10 cellular contexts compared by ENCODE assay signal in genomic region chr14:92897922-92898599, GRCh38. TPM values are rescaled to one million over a fixed set of nuclear protein-coding genes. Genes with fewer than 3 reads are reported as not detected.
DNase-seq lines count a peak whose midpoint lies in the region; ATAC-seq and TF ChIP-seq lines count a peak whose summit lies in the region.
"Had no signal": no experiment of that assay in that cellular context is flagged by ENCODE, and none has a peak within 500 bp of the region (broad histone marks: within the 10 kb centered on the region; RNA-seq: fewer than 3 reads in every experiment).

No MANE protein-coding gene starts in this region.

- H3K79me1 ChIP-seq in IMR-90 (ENCODE audit: low read depth in 1 of 2, low read length in 2 of 2), result no peaks in the 10 kb centered on the region

- no peak overlapping the region for H2AFZ ChIP-seq in IMR-90 (replicated peaks; ENCODE audit: low read length, poor library complexity)

- TF ChIP-seq CTCF in IMR-90 (conservative IDR thresholded peaks at IDR 0.05; ENCODE audit: low read depth, low read length), result no peak
- no peak for TF ChIP-seq CTCF in colonic mucosa (IDR thresholded peaks at IDR 0.05)
- TF ChIP-seq CTCF in heart right ventricle (IDR thresholded peaks at IDR 0.05), result no peak

- H4K20me1 ChIP-seq in IMR-90 (ENCODE audit: insufficient read depth, low read length), result 0 out of 2 replicates have a peak, but pooled peaks cover 4% of the 10 kb centered on the region

- CTCF ChIA-PET in IMR-90 (lab: Yijun Ruan, JAX), result no interaction called here

- H4K8ac ChIP-seq in IMR-90 (ENCODE audit: low read depth in 2 of 2, low read length in 2 of 2), result no peak overlapping the region

- H2AK9ac ChIP-seq in IMR-90 (replicated peaks; ENCODE audit: low read depth, low read length, poor library complexity), result peak overlapping the region; percentile 23

- H3K23ac ChIP-seq in IMR-90 (ENCODE audit: low read depth, low read length), result no peak overlapping the region

- H3K4me3 ChIP-seq in IMR-90 (ENCODE audit: insufficient read depth, low read depth, low read length) (no peak overlapping the region), colonic mucosa (no peak overlapping the region), heart right ventricle (no peak overlapping the region)
- H3K4me3 ChIP-seq: left lung had no signal

- H3K4me2 ChIP-seq in IMR-90 (ENCODE audit: low read depth, low read length), result no peak overlapping the region

- no peak overlapping the region for H3K56ac ChIP-seq in IMR-90 (ENCODE audit: extremely low read depth, insufficient read depth, low read length)

- no peak overlapping the region for H2BK15ac ChIP-seq in IMR-90 (ENCODE audit: low read depth, low read length)

- no peak overlapping the region for H4K91ac ChIP-seq in IMR-90 (ENCODE audit: insufficient read depth, low read depth, low read length)

- H3K9me3 ChIP-seq in IMR-90 (ENCODE audit: control insufficient read depth, insufficient read depth, low read length), result no peaks in the 10 kb centered on the region
- no peaks in the 10 kb centered on the region for H3K9me3 ChIP-seq in colonic mucosa
- peaks cover 0 to 24% (median 5%) of the 10 kb centered on the region in 11 donors for H3K9me3 ChIP-seq in heart right ventricle

- H2AK5ac ChIP-seq in IMR-90 (ENCODE audit: low read depth, low read length), result no peak overlapping the region

- H2BK20ac ChIP-seq in IMR-90 (ENCODE audit: low read depth, low read length), result no peak overlapping the region

- H3K9ac ChIP-seq in IMR-90 (ENCODE audit: low read depth, low read length) (no peak overlapping the region), colonic mucosa (ENCODE audit: low read depth in 2 of 2, low read length in 2 of 2) (no peak overlapping the region)

- no peak overlapping the region for H3K4ac ChIP-seq in IMR-90 (ENCODE audit: low read depth, low read length)

- H3K36me3 ChIP-seq in IMR-90 (ENCODE audit: control insufficient read depth, insufficient read depth, low read length) (no peaks in the 10 kb centered on the region), colonic mucosa (no peaks in the 10 kb centered on the region), heart right ventricle (no peaks in the 10 kb centered on the region)
- H3K36me3 ChIP-seq: left lung had no signal

- H3K4me1 ChIP-seq in IMR-90 (ENCODE audit: control insufficient read depth, insufficient read depth, low read length) (no peaks in the 10 kb centered on the region), colonic mucosa (no peaks in the 10 kb centered on the region), heart right ventricle (peaks cover 0 to 8% (median 0%) of the 10 kb centered on the region in 9 donors)
- H3K4me1 ChIP-seq: left lung had no signal

- no peak overlapping the region for H3K18ac ChIP-seq in IMR-90 (ENCODE audit: low read depth, low read length)

- DNase-seq in IMR-90 (no peak), dermis blood vessel endothelial cell (peak; percentile 37), colonic mucosa (no peak), ACHN (no peak), heart right ventricle (no peak)
- peak; percentile 9 to 25 for DNase-seq in activated CD4-positive, alpha-beta T cell treated with anti-CD3 and anti-CD28 coated beads, Interleukin-2, amount 50 U/mL, for 4 hours
- peak in 2 of 3 experiments; percentile 19 to 20 for DNase-seq in stimulated activated CD4-positive, alpha-beta T cell treated with anti-CD3 and anti-CD28 coated beads, TNF-alpha, amount 100 ng/mL, for 4 hours (ENCODE audit: low read depth in 3 of 3)
- DNase-seq: left lung, NCI-H2171 treated with DMSO at 0.1 percent for 48 hours, occipital lobe had no signal

- no peak for TF ChIP-seq RAD21 in IMR-90 (IDR thresholded peaks at IDR 0.05; ENCODE audit: low read length)

- H4K5ac ChIP-seq in IMR-90 (ENCODE audit: low read depth, low read length), result no peak overlapping the region

- no peak overlapping the region for H3K27ac ChIP-seq in IMR-90 (ENCODE audit: insufficient read depth, low read length)
- no peak overlapping the region for H3K27ac ChIP-seq in colonic mucosa
- H3K27ac ChIP-seq in heart right ventricle, result no peak overlapping the region
- H3K27ac ChIP-seq: left lung had no signal

- ATAC-seq in IMR-90 (ENCODE audit: low read depth), result no peak
- no peak for ATAC-seq in heart right ventricle
- ATAC-seq: left lung had no signal

- H2BK5ac ChIP-seq in IMR-90 (ENCODE audit: low read depth, low read length, poor library complexity, severe bottlenecking), result no peak overlapping the region

- no peak overlapping the region for H2BK120ac ChIP-seq in IMR-90 (ENCODE audit: low read depth, low read length)

- WGBS in IMR-90 (ENCODE audit: extremely low coverage in 2 of 2, insufficient read length in 1 of 2), 2 experiments, result no CpG with 5 or more reads among the region's 5 CpGs
- 81 to 82% methylated on average over 5 of the region's 5 CpGs for WGBS in heart right ventricle, 2 donors

- no TSS peak for BruUV-seq in IMR-90 (replicated peaks; lab: Mats Ljungman, UMichigan)

- no peaks in the 10 kb centered on the region for H3K9me1 ChIP-seq in IMR-90 (ENCODE audit: insufficient read depth, low read length)

- POLR2A ChIA-PET in IMR-90 (lab: Charles Lee; ENCODE audit: unreplicated experiment), result no interaction called here

- in situ Hi-C loops in IMR-90 (cut with MboI; ENCODE audit: low sequenced_read_pairs) (no loop called here), ACHN (cut with HindIII; ENCODE audit: low pct_ligation_motif_present, low pct_unique_long_range_greater_than_20kb, low sequenced_read_pairs) (no loop called here)

- TF ChIP-seq POLR2A in IMR-90 (IDR thresholded peaks at IDR 0.05; ENCODE audit: low read depth, low read length), result no peak

- dilution Hi-C loops in IMR-90 (cut with HindIII; ENCODE audit: low sequenced_read_pairs, unreplicated experiment), result no loop called here

- H3K14ac ChIP-seq in IMR-90 (replicated peaks; ENCODE audit: low read depth, low read length), result no peak overlapping the region

- H3K27me3 ChIP-seq in IMR-90 (ENCODE audit: control insufficient read depth, insufficient read depth, low read length) (peaks cover 7% of the 10 kb centered on the region; the same call in 1 of the 2 replicates), colonic mucosa (no peaks in the 10 kb centered on the region), heart right ventricle (peaks cover 0 to 44% (median 12%) of the 10 kb centered on the region in 7 donors)

- intact Hi-C loops in IMR-90 (cut with micrococcal nuclease), result no loop called here
- intact Hi-C loops in colonic mucosa (cut with DNase I), result no loop called here
- intact Hi-C loops in heart right ventricle (cut with DNase I), result no loop called here

TF ChIP-seq in IMR-90, 13 proteins besides CTCF, POLR2A, EP300 and RAD21:
- TF ChIP-seq SMC3 (IDR thresholded peaks at IDR 0.05; ENCODE audit: low read depth, low read length) (no peak), NFE2L2 (IDR thresholded peaks at IDR 0.05; ENCODE audit: low read depth, low read length) (no peak)
TF ChIP-seq in IMR-90: peak in this region for 0.

RNA-seq across cellular contexts. Expression of gene CHGA, which starts 24.9 kb away (rescaled TPM):
- total RNA-seq in IMR-90 (2012; rRNA removed) (not detected in 2 replicates), dermis blood vessel endothelial cell (under 0.01 and 0.09 TPM in 2 replicates), colonic mucosa (100 to 1,000 TPM; 137 to 326 TPM), heart right ventricle (not detected)
- polyA plus RNA-seq in IMR-90 (2012; rRNA removed) (not detected in 2 replicates), heart right ventricle (under 1 TPM in 1 of 2 donors, not detected in 1; 0.14 TPM)
- not detected in 2 replicates for polyA plus RNA-seq in IMR-90 (2012; cell fraction: cytosol; rRNA removed)
- polyA plus RNA-seq in IMR-90 (2012; cell fraction: nucleus; rRNA removed; ENCODE audit: low replicate concordance), result not detected in 2 replicates

Comparison
In these comparisons a context has a peak if more than half of its experiments do, and no peak if none do; other contexts are left out.
1. DNase-seq: peak in activated CD4-positive, alpha-beta T cell treated with anti-CD3 and anti-CD28 coated beads, Interleukin-2, amount 50 U/mL, for 4 hours (2 of 2), dermis blood vessel endothelial cell (single experiment) and stimulated activated CD4-positive, alpha-beta T cell treated with anti-CD3 and anti-CD28 coated beads, TNF-alpha, amount 100 ng/mL, for 4 hours (2 of 3); none in IMR-90 (single experiment), colonic mucosa (single experiment), ACHN (single experiment) and heart right ventricle (0 of 2).
2. RNA of gene CHGA, which starts 24.9 kb away (total RNA-seq): 137 to 326 TPM in colonic mucosa; not detected in IMR-90, under 0.01 to 0.09 TPM in dermis blood vessel endothelial cell and not detected in heart right ventricle; every median in the first group is over 100 times any median in the second.